In genomic region chr7:110076194-110076593, GRCh38 we compare ENCODE assay signal across 8 cellular contexts.
"Had no signal": no experiment of that assay in that cellular context is flagged by ENCODE, and none has a peak within 500 bp of the region (broad histone marks: within the 10 kb centered on the region; RNA-seq: fewer than 3 reads in every experiment).

No MANE protein-coding gene starts in this region.

- DNase-seq: GDM1, GF-D8 had no signal

- H3K4me3 ChIP-seq: GM12878 had no signal

- ATAC-seq: GM12878 had no signal

- FAIRE-seq: G401.6, GM12878, GM12891, GM12892, GM18507, GM19239 had no signal
